In genomic region chr7:132654150-132654549, GRCh38 we compare ENCODE assay signal across 8 cellular contexts.
A peak's percentile ranks its signal among the peaks of the same experiment; 100 is the strongest.
DNase-seq lines count a peak whose midpoint lies in the region; ATAC-seq, FAIRE-seq and TF ChIP-seq lines count a peak whose summit lies in the region.

No MANE protein-coding gene starts in this region.

- in situ Hi-C loops in GM13977 (cut with MboI; ENCODE audit: low pct_unique_long_range_greater_than_20kb, low sequenced_read_pairs, unreplicated experiment), result no loop called here
- in situ Hi-C loops in transverse colon (cut with MboI; ENCODE audit: low pct_ligation_motif_present in 1 of 4, low pct_unique_long_range_greater_than_20kb in 1 of 4, low sequenced_read_pairs in 3 of 4), result no loop called here

- intact Hi-C loops in testis (cut with DNase I; ENCODE audit: low total_unique reads) (no loop called here), transverse colon (cut with DNase I; ENCODE audit: low total_unique reads) (no loop called here)

- 68 to 70% methylated on average over 3 of the region's 3 CpGs for WGBS in testis, 2 donors
- 59 to 69% methylated on average over 2 to 3 of the region's 3 CpGs for WGBS in transverse colon (ENCODE audit: low coverage in 1 of 2), 2 donors
- 63 to 67% (median 66%) methylated on average over 3 of the region's 3 CpGs for WGBS in small intestine, 3 donors

- no peak overlapping the region for H3K27ac Mint-ChIP-seq in chondrocyte (ENCODE audit: unreplicated experiment)

- peaks cover 24% of the 10 kb centered on the region for H3K4me1 Mint-ChIP-seq in chondrocyte (ENCODE audit: low read depth)

- TF ChIP-seq EP300 in transverse colon (IDR thresholded peaks at IDR 0.05; ENCODE audit: low read depth), result no peak

- TF ChIP-seq POLR2A in testis (IDR thresholded peaks at IDR 0.05) (no peak), transverse colon (IDR thresholded peaks at IDR 0.05) (no peak)

- H3K4me3 ChIP-seq in testis, result no peak overlapping the region
- no peak overlapping the region for H3K4me3 ChIP-seq in transverse colon
- no peak overlapping the region for H3K4me3 ChIP-seq in small intestine (ENCODE audit: low read depth in 1 of 2, low read length in 2 of 2)

- FAIRE-seq in small intestine (lab: Jason Lieb, UNC), result no peak

- H3K4me3 Mint-ChIP-seq in chondrocyte (ENCODE audit: unreplicated experiment), result no peak overlapping the region

- DNase-seq in GM13977 (ENCODE audit: low spot score), result peak; percentile 62
- peak; percentile 35 to 70 for DNase-seq in Kasumi-1 (lab: John Stamatoyannopoulos, UW)
- DNase-seq in chondrocyte (ENCODE audit: low spot score), result no peak
- DNase-seq in testis, result no peak
- no peak for DNase-seq in COR-L47 (lab: John Stamatoyannopoulos, UW)
- no peak for DNase-seq in transverse colon
- no peak for DNase-seq in small intestine

- H3K36me3 ChIP-seq in testis (ENCODE audit: low read depth, missing control alignments) (no peaks in the 10 kb centered on the region), transverse colon (no peaks in the 10 kb centered on the region), small intestine (ENCODE audit: control insufficient read depth in 2 of 2, insufficient read depth in 2 of 2, low read length in 2 of 2) (no peaks in the 10 kb centered on the region)

- no peaks in the 10 kb centered on the region for H3K9me3 Mint-ChIP-seq in chondrocyte (ENCODE audit: low read depth)

- no peaks in the 10 kb centered on the region for H3K36me3 Mint-ChIP-seq in chondrocyte (ENCODE audit: low read depth)

- TF ChIP-seq CTCF in GM13977 (IDR thresholded peaks at IDR 0.05; ENCODE audit: extremely low read depth, insufficient read depth, missing control alignments) (peak; percentile 45), chondrocyte (IDR thresholded peaks at IDR 0.05) (peak; percentile 68), testis (IDR thresholded peaks at IDR 0.05) (peak in 2 of 3 experiments; percentile 20 to 28), transverse colon (IDR thresholded peaks at IDR 0.05) (peak in 2 of 5 experiments; percentile 4 to 14)

- peak; percentile 76 for ATAC-seq in GM21576 (IDR thresholded peaks at IDR 0.05; ENCODE audit: unreplicated experiment)

- H3K9me3 ChIP-seq in testis, result no peaks in the 10 kb centered on the region
- H3K9me3 ChIP-seq in transverse colon, result no peaks in the 10 kb centered on the region
- H3K9me3 ChIP-seq in small intestine (ENCODE audit: control insufficient read depth, low read depth), result no peaks in the 10 kb centered on the region

- H3K27me3 Mint-ChIP-seq in chondrocyte (ENCODE audit: low read depth), result no peaks in the 10 kb centered on the region

- peaks cover 8% of the 10 kb centered on the region for H3K4me1 ChIP-seq in testis
- H3K4me1 ChIP-seq in transverse colon, result peaks cover 0 to 7% (median 0%) of the 10 kb centered on the region in 4 donors
- no peaks in the 10 kb centered on the region for H3K4me1 ChIP-seq in small intestine (ENCODE audit: control insufficient read depth in 2 of 2, insufficient read depth in 1 of 2, low read depth in 1 of 2, low read length in 1 of 2)

- H3K27ac ChIP-seq in testis (no peak overlapping the region), transverse colon (no peak overlapping the region), small intestine (ENCODE audit: low read depth in 1 of 2, low read length in 1 of 2) (no peak overlapping the region)

- no peaks in the 10 kb centered on the region for H3K27me3 ChIP-seq in testis
- H3K27me3 ChIP-seq in transverse colon, result peaks cover 4% of the 10 kb centered on the region
- H3K27me3 ChIP-seq in small intestine (ENCODE audit: control insufficient read depth in 2 of 2, insufficient read depth in 2 of 2, low read length in 2 of 2), result no peaks in the 10 kb centered on the region

Comparison
In these comparisons a context has a peak if more than half of its experiments do, and no peak if none do; other contexts are left out.
1. DNase-seq: peak in GM13977 (single experiment) and Kasumi-1 (2 of 2); none in chondrocyte (single experiment), testis (single experiment), COR-L47 (single experiment), transverse colon (single experiment) and small intestine (single experiment).